Comparison of ENCODE assay signal across 1 cellular context in the genomic region with DNA sequence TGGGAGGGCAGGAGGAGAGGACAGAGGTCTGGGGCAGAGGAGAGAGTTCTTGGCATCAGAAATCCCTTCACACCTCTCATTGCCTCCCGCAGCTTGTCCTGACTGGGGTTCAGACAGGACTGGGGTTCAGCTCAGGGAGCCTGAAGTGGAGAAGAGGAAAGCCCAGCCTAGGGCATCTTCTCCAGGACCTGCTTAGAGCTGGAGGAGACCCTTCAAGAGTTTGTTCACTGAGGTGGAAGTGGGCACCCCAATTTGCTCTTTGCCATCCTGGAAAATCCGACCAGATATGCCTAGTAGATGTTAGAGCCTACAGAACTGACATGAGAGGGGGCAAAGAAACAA.
TF ChIP-seq lines count a peak whose summit lies in the region.

No MANE protein-coding gene starts in this region.

TF ChIP-seq in GM23338, 12 proteins besides CTCF, POLR2A, EP300 and RAD21 (continued from another document):
- TF ChIP-seq, protein P1, sequence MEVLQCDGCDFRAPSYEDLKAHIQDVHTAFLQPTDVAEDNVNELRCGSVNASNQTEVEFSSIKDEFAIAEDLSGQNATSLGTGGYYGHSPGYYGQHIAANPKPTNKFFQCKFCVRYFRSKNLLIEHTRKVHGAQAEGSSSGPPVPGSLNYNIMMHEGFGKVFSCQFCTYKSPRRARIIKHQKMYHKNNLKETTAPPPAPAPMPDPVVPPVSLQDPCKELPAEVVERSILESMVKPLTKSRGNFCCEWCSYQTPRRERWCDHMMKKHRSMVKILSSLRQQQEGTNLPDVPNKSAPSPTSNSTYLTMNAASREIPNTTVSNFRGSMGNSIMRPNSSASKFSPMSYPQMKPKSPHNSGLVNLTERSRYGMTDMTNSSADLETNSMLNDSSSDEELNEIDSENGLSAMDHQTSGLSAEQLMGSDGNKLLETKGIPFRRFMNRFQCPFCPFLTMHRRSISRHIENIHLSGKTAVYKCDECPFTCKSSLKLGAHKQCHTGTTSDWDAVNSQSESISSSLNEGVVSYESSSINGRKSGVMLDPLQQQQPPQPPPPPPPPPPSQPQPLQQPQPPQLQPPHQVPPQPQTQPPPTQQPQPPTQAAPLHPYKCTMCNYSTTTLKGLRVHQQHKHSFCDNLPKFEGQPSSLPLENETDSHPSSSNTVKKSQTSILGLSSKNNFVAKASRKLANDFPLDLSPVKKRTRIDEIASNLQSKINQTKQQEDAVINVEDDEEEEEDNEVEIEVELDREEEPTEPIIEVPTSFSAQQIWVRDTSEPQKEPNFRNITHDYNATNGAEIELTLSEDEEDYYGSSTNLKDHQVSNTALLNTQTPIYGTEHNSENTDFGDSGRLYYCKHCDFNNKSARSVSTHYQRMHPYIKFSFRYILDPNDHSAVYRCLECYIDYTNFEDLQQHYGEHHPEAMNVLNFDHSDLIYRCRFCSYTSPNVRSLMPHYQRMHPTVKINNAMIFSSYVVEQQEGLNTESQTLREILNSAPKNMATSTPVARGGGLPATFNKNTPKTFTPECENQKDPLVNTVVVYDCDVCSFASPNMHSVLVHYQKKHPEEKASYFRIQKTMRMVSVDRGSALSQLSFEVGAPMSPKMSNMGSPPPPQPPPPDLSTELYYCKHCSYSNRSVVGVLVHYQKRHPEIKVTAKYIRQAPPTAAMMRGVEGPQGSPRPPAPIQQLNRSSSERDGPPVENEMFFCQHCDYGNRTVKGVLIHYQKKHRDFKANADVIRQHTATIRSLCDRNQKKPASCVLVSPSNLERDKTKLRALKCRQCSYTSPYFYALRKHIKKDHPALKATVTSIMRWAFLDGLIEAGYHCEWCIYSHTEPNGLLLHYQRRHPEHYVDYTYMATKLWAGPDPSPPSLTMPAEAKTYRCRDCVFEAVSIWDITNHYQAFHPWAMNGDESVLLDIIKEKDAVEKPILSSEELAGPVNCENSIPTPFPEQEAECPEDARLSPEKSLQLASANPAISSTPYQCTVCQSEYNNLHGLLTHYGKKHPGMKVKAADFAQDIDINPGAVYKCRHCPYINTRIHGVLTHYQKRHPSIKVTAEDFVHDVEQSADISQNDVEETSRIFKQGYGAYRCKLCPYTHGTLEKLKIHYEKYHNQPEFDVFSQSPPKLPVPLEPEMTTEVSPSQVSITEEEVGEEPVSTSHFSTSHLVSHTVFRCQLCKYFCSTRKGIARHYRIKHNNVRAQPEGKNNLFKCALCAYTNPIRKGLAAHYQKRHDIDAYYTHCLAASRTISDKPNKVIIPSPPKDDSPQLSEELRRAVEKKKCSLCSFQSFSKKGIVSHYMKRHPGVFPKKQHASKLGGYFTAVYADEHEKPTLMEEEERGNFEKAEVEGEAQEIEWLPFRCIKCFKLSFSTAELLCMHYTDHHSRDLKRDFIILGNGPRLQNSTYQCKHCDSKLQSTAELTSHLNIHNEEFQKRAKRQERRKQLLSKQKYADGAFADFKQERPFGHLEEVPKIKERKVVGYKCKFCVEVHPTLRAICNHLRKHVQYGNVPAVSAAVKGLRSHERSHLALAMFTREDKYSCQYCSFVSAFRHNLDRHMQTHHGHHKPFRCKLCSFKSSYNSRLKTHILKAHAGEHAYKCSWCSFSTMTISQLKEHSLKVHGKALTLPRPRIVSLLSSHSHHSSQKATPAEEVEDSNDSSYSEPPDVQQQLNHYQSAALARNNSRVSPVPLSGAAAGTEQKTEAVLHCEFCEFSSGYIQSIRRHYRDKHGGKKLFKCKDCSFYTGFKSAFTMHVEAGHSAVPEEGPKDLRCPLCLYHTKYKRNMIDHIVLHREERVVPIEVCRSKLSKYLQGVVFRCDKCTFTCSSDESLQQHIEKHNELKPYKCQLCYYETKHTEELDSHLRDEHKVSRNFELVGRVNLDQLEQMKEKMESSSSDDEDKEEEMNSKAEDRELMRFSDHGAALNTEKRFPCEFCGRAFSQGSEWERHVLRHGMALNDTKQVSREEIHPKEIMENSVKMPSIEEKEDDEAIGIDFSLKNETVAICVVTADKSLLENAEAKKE (CRISPR knock-in tag; IDR thresholded peaks at IDR 0.05): no peak
- TF ChIP-seq JUNB (IDR thresholded peaks at IDR 0.05; ENCODE audit: unreplicated experiment): no peak
